Comparison of ENCODE assay signal across 26 cellular contexts in genomic region chr5:111003623-111004022, GRCh38.
DNase-seq lines count a peak whose midpoint lies in the region; ATAC-seq, FAIRE-seq and TF ChIP-seq lines count a peak whose summit lies in the region.
"Had no signal": no experiment of that assay in that cellular context is flagged by ENCODE, and none has a peak within 500 bp of the region (broad histone marks: within the 10 kb centered on the region; RNA-seq: fewer than 3 reads in every experiment).

No MANE protein-coding gene starts in this region.

- no peak overlapping the region for H3K4me2 ChIP-seq in HepG2 (ENCODE audit: low read depth, low read length)
- H3K4me2 ChIP-seq: A549, BLaER1 had no signal

- H3K27me3 ChIP-seq in liver (ENCODE audit: control insufficient read depth in 4 of 4, insufficient read depth in 4 of 4, low read length in 3 of 4), result no peaks in the 10 kb centered on the region
- no peaks in the 10 kb centered on the region for H3K27me3 ChIP-seq in HepG2 (ENCODE audit: control insufficient read depth in 1 of 2, insufficient read depth in 2 of 2, low read length in 2 of 2)
- H3K27me3 ChIP-seq in right lobe of liver, result no peaks in the 10 kb centered on the region
- H3K27me3 ChIP-seq in small intestine (ENCODE audit: control insufficient read depth in 2 of 2, insufficient read depth in 2 of 2, low read length in 2 of 2), result no peaks in the 10 kb centered on the region
- peaks cover 18% of the 10 kb centered on the region for H3K27me3 ChIP-seq in BE2C
- H3K27me3 ChIP-seq: BLaER1 had no signal

- H3K79me2 ChIP-seq in HepG2 (ENCODE audit: insufficient read depth, low read length), result no peaks in the 10 kb centered on the region

- CTCF ChIA-PET in HepG2 (lab: Yijun Ruan, JAX; ENCODE audit: low intra/inter-chr PET ratio, low total read pairs), result no interaction called here

- H3K36me3 ChIP-seq in liver (ENCODE audit: control insufficient read depth in 4 of 4, insufficient read depth in 3 of 4, low read depth in 1 of 4, low read length in 3 of 4) (no peaks in the 10 kb centered on the region), HepG2 (replicated peaks in 1 of 2; ENCODE audit: control insufficient read depth in 1 of 2, insufficient read depth in 2 of 2, low read length in 2 of 2) (no peaks in the 10 kb centered on the region), right lobe of liver (no peaks in the 10 kb centered on the region), small intestine (ENCODE audit: control insufficient read depth in 2 of 2, insufficient read depth in 2 of 2, low read length in 2 of 2) (no peaks in the 10 kb centered on the region), BE2C (no peaks in the 10 kb centered on the region)
- H3K36me3 ChIP-seq: BLaER1 had no signal

- no peak for ATAC-seq in HepG2
- ATAC-seq in right lobe of liver, result peak in 3 of 4 donors; percentile 57 to 88 (median 67)
- ATAC-seq: A549, GM12878 had no signal

- FAIRE-seq in HepG2 (lab: Jason Lieb, UNC) (no peak), small intestine (lab: Jason Lieb, UNC) (no peak)
- FAIRE-seq: A549, GM12878, GM12892, GM18507, GM19239 had no signal

- in situ Hi-C loops in HepG2 (cut with HindIII; ENCODE audit: extremely low pct_ligation_motif_present, low pct_unique_long_range_greater_than_20kb), result no loop called here

- H3K4me3 ChIP-seq in liver (ENCODE audit: low read depth in 1 of 3, low read length in 3 of 3) (no peak overlapping the region), HepG2 (replicated peaks in 1 of 3; ENCODE audit: insufficient read depth in 1 of 3, low read depth in 2 of 3, low read length in 3 of 3) (no peak overlapping the region), right lobe of liver (no peak overlapping the region), small intestine (ENCODE audit: low read depth in 1 of 2, low read length in 2 of 2) (no peak overlapping the region), BE2C (ENCODE audit: low read depth, low read length) (no peak overlapping the region)
- H3K4me3 ChIP-seq: A549, BLaER1, GM12878 had no signal

- no peak for TF ChIP-seq EP300 in HepG2 (IDR thresholded peaks at IDR 0.05; ENCODE audit: low read depth in 2 of 2, low read length in 2 of 2)
- TF ChIP-seq EP300 in HepG2 (CRISPR knock-in tag; IDR thresholded peaks at IDR 0.05; ENCODE audit: borderline replicate concordance), result no peak

- no peak overlapping the region for H2AFZ ChIP-seq in HepG2 (ENCODE audit: low read length)

- POLR2A ChIA-PET in HepG2 (lab: Yijun Ruan, JAX), result no interaction called here

- TF ChIP-seq CTCF in liver (IDR thresholded peaks at IDR 0.05; ENCODE audit: low read depth, low read length, missing input control) (no peak), HepG2 (CRISPR knock-in tag; IDR thresholded peaks at IDR 0.05) (no peak), right lobe of liver (IDR thresholded peaks at IDR 0.05) (no peak), BE2C (IDR thresholded peaks at IDR 0.05; ENCODE audit: low read depth, low read length) (no peak)

- TF ChIP-seq POLR2A in HepG2 (IDR thresholded peaks at IDR 0.05; ENCODE audit: insufficient read depth in 1 of 2, low read depth in 2 of 2, low read length in 2 of 2) (no peak), right lobe of liver (IDR thresholded peaks at IDR 0.05) (no peak)

- H3K4me1 ChIP-seq in liver (ENCODE audit: control insufficient read depth in 4 of 4, insufficient read depth in 4 of 4, low read length in 3 of 4) (peaks cover 0 to 2% (median 0%) of the 10 kb centered on the region in 4 donors), HepG2 (ENCODE audit: insufficient read depth, low read length) (no peaks in the 10 kb centered on the region), right lobe of liver (no peaks in the 10 kb centered on the region), small intestine (ENCODE audit: control insufficient read depth in 2 of 2, insufficient read depth in 1 of 2, low read depth in 1 of 2, low read length in 1 of 2) (no peaks in the 10 kb centered on the region), BE2C (no peaks in the 10 kb centered on the region)
- H3K4me1 ChIP-seq: A549, BLaER1 had no signal

- H3K9ac ChIP-seq in liver (ENCODE audit: low read depth in 1 of 2, low read length in 2 of 2), result no peak overlapping the region
- no peak overlapping the region for H3K9ac ChIP-seq in HepG2 (ENCODE audit: insufficient read depth, low read depth, low read length)
- H3K9ac ChIP-seq: BLaER1 had no signal

- 92% methylated on average over 1 of the region's 1 CpG for WGBS in liver
- WGBS in HepG2 (ENCODE audit: low lambda C conversion rate), result 97% methylated on average over 1 of the region's 1 CpG
- 70% methylated on average over 1 of the region's 1 CpG for WGBS in right lobe of liver (ENCODE audit: insufficient coverage, low coverage, low lambda C conversion rate, missing lambda C conversion rate)
- 76 to 94% (median 84%) methylated on average over 1 of the region's 1 CpG for WGBS in small intestine, 3 donors

- TF ChIP-seq RAD21 in liver (IDR thresholded peaks at IDR 0.05), result peak in 1 of 2 donors; percentile 8
- no peak for TF ChIP-seq RAD21 in HepG2 (CRISPR knock-in tag; IDR thresholded peaks at IDR 0.05)

- BruUV-seq in HepG2 (replicated peaks; lab: Mats Ljungman, UMichigan), result no TSS peak

- intact Hi-C loops in HepG2 (cut with micrococcal nuclease; ENCODE audit: unreplicated experiment), result no loop called here
- intact Hi-C loops in right lobe of liver (cut with DNase I), result no loop called here

- DNase-seq in HepG2 (ENCODE audit: low spot score) (no peak), right lobe of liver (no peak), small intestine (peak; percentile 19), BE2C (no peak)
- no peak for DNase-seq in stimulated activated naive CD4-positive, alpha-beta T cell treated with Interleukin-2 at 50 U/mL for 16 hours (lab: John Stamatoyannopoulos, UW)
- DNase-seq: AML-193; C1 segment of cervical spinal cord; CD4-positive, alpha-beta memory T cell; CD4-positive, CD25-positive, alpha-beta regulatory T cell; CD8-positive, alpha-beta memory T cell; COR-L47; DMS 273 treated with DMSO at 0.1 percent for 48 hours; DMS153; DMS53; DMS79; DND-41; EL; GDM1 had no signal

- no peaks in the 10 kb centered on the region for H4K20me1 ChIP-seq in HepG2 (ENCODE audit: insufficient read depth, low read length)
- H4K20me1 ChIP-seq: BLaER1 had no signal

- no peaks in the 10 kb centered on the region for H3K9me3 ChIP-seq in liver (ENCODE audit: control insufficient read depth in 4 of 4, low read length in 3 of 4)
- no peaks in the 10 kb centered on the region for H3K9me3 ChIP-seq in HepG2 (ENCODE audit: low read length)
- H3K9me3 ChIP-seq in right lobe of liver, result no peaks in the 10 kb centered on the region
- no peaks in the 10 kb centered on the region for H3K9me3 ChIP-seq in small intestine (ENCODE audit: control insufficient read depth, low read depth)
- H3K9me3 ChIP-seq in BE2C, result no peaks in the 10 kb centered on the region
- H3K9me3 ChIP-seq: A549, BLaER1 had no signal

- no peak overlapping the region for H3K27ac ChIP-seq in liver (ENCODE audit: low read depth in 1 of 2, low read length in 2 of 2)
- no peak overlapping the region for H3K27ac ChIP-seq in HepG2 (ENCODE audit: extremely low read length, insufficient read depth, low read length)
- H3K27ac ChIP-seq in right lobe of liver, result no peak overlapping the region
- no peak overlapping the region for H3K27ac ChIP-seq in small intestine (ENCODE audit: low read depth in 1 of 2, low read length in 1 of 2)
- H3K27ac ChIP-seq: 22Rv1, A549, BLaER1 had no signal

TF ChIP-seq in liver, 16 proteins besides CTCF, POLR2A, EP300 and RAD21 (continues in another document):
- TF ChIP-seq ZBTB33 (IDR thresholded peaks at IDR 0.05) (no peak), JUND (IDR thresholded peaks at IDR 0.05) (no peak), GABPA (IDR thresholded peaks at IDR 0.05 in 1 of 2, conservative IDR thresholded peaks at IDR 0.05 in 1 of 2) (no peak), NR2F2 (IDR thresholded peaks at IDR 0.05) (no peak), HNF4A (conservative IDR thresholded peaks at IDR 0.05) (peak; percentile 86 to 90), SP1 (IDR thresholded peaks at IDR 0.05) (peak; percentile 47), YY1 (IDR thresholded peaks at IDR 0.05) (peak; percentile 55), RXRA (IDR thresholded peaks at IDR 0.05) (peak; percentile 30 to 33)

TF ChIP-seq in HepG2, 621 proteins besides CTCF, POLR2A, EP300 and RAD21 (continues in another document):
- TF ChIP-seq AGO1 (IDR thresholded peaks at IDR 0.05; ENCODE audit: low read depth, low read length, poor library complexity, severe bottlenecking) (no peak), ZNF709 (CRISPR knock-in tag; IDR thresholded peaks at IDR 0.05) (no peak), HIC2 (CRISPR knock-in tag; IDR thresholded peaks at IDR 0.05; ENCODE audit: low read depth) (no peak), AGO2 (optimal IDR thresholded peaks at IDR 0.05; ENCODE audit: low read depth, low read length) (no peak), ZFP36L1 (CRISPR knock-in tag; IDR thresholded peaks at IDR 0.05) (no peak), CHCHD3 (CRISPR knock-in tag; IDR thresholded peaks at IDR 0.05) (no peak), ZNF644 (CRISPR knock-in tag; IDR thresholded peaks at IDR 0.05; ENCODE audit: low read depth) (no peak), GZF1 (CRISPR knock-in tag; IDR thresholded peaks at IDR 0.05) (no peak), NFIB (CRISPR knock-in tag; IDR thresholded peaks at IDR 0.05; ENCODE audit: borderline replicate concordance) (no peak), ZNF513 (CRISPR knock-in tag; conservative IDR thresholded peaks at IDR 0.05) (no peak)
